10 cellular contexts compared by ENCODE assay signal in genomic region chr17:4901648-4902344, GRCh38. TPM values are rescaled to one million over a fixed set of nuclear protein-coding genes. Genes with fewer than 3 reads are reported as not detected.
A peak's percentile ranks its signal among the peaks of the same experiment; 100 is the strongest.
DNase-seq lines count a peak whose midpoint lies in the region; ATAC-seq and TF ChIP-seq lines count a peak whose summit lies in the region.
"Had no signal": no experiment of that assay in that cellular context is flagged by ENCODE, and none has a peak within 500 bp of the region (broad histone marks: within the 10 kb centered on the region; RNA-seq: fewer than 3 reads in every experiment).

No MANE protein-coding gene starts in this region.

- DNase-seq in breast epithelium (ENCODE audit: low spot score in 2 of 2) (peak in 1 of 2 donors; percentile 50), MCF 10A (ENCODE audit: unreplicated experiment) (no peak), chondrocyte (ENCODE audit: low spot score) (peak; percentile 72), mucosa of gallbladder (ENCODE audit: low spot score) (peak; percentile 85), vagina (ENCODE audit: extremely low spot score in 2 of 2) (no peak), NCI-H1092 treated with DMSO at 0.1 percent for 48 hours (lab: John Stamatoyannopoulos, UW) (no peak), uterus (no peak)

- H3K27me3 Mint-ChIP-seq in MCF 10A (ENCODE audit: insufficient read depth, unreplicated experiment) = no peaks in the 10 kb centered on the region
- no peaks in the 10 kb centered on the region for H3K27me3 Mint-ChIP-seq in chondrocyte (ENCODE audit: low read depth)

- no peak for ATAC-seq in GM21390 (IDR thresholded peaks at IDR 0.05; ENCODE audit: unreplicated experiment)

- no peak for TF ChIP-seq POLR2A in breast epithelium (IDR thresholded peaks at IDR 0.05)
- no peak for TF ChIP-seq POLR2A in vagina (IDR thresholded peaks at IDR 0.05)
- no peak for TF ChIP-seq POLR2A in uterus (IDR thresholded peaks at IDR 0.05)

- H3K27me3 ChIP-seq in breast epithelium = no peaks in the 10 kb centered on the region
- H3K27me3 ChIP-seq in vagina = no peaks in the 10 kb centered on the region
- H3K27me3 ChIP-seq in uterus = peaks cover 0 to 4% of the 10 kb centered on the region in 2 donors

- H3K36me3 ChIP-seq in breast epithelium = peaks cover under 1% of the 10 kb centered on the region
- H3K36me3 ChIP-seq in vagina = peaks cover 0 to 9% of the 10 kb centered on the region in 2 donors
- H3K36me3 ChIP-seq in uterus = no peaks in the 10 kb centered on the region

- H3K27ac ChIP-seq in breast epithelium = peak overlapping the region; percentile 52 to 67
- H3K27ac ChIP-seq in vagina = peak overlapping the region; percentile 42
- H3K27ac ChIP-seq in uterus = peak overlapping the region in 1 of 2 donors; percentile 1
- H3K27ac ChIP-seq: C4-2B had no signal

- CTCF ChIA-PET in MCF 10A (lab: Yijun Ruan, JAX) = interaction anchor here (0.6 to 4.2 kb wide), 13 partner anchors 12 to 192 kb away, joined by 3 to 38 read pairs (median 3); partner anchors contain the start of genes ARRB2 and MED11

- H3K4me3 Mint-ChIP-seq in MCF 10A (ENCODE audit: unreplicated experiment) = no peak overlapping the region
- H3K4me3 Mint-ChIP-seq in chondrocyte (ENCODE audit: unreplicated experiment) = no peak overlapping the region

- H3K4me1 Mint-ChIP-seq in MCF 10A (ENCODE audit: insufficient read depth, unreplicated experiment) = peaks cover 17% of the 10 kb centered on the region
- peaks cover 4% of the 10 kb centered on the region for H3K4me1 Mint-ChIP-seq in chondrocyte (ENCODE audit: low read depth)

- peaks cover 0 to 3% of the 10 kb centered on the region in 2 donors for H3K4me1 ChIP-seq in breast epithelium
- H3K4me1 ChIP-seq in vagina = peaks cover 29% of the 10 kb centered on the region
- H3K4me1 ChIP-seq in uterus = no peaks in the 10 kb centered on the region

- H3K27ac Mint-ChIP-seq in MCF 10A (ENCODE audit: low read depth, unreplicated experiment) (no peak overlapping the region), chondrocyte (ENCODE audit: unreplicated experiment) (peak overlapping the region; percentile 57)

- H3K9me3 ChIP-seq in breast epithelium (no peaks in the 10 kb centered on the region), vagina (no peaks in the 10 kb centered on the region), uterus (no peaks in the 10 kb centered on the region)

- intact Hi-C loops in breast epithelium (cut with DNase I; ENCODE audit: low total_unique reads) = loop anchor here (10.0 kb wide), 1 partner anchor 83 kb away; the partner anchor contains the start of gene CAMTA2
- intact Hi-C loops in MCF 10A (cut with micrococcal nuclease) = loop anchor here (5.0 to 10.0 kb wide), 2 partner anchors 334 to 1533 kb away; partner anchors contain the start of gene AIPL1
- intact Hi-C loops in vagina (cut with DNase I) = loop anchor here (10.0 kb wide), 1 partner anchor 163 kb away; no protein-coding TSS in a partner anchor
- intact Hi-C loops in uterus (cut with DNase I; ENCODE audit: low total_unique reads) = no loop called here

- TF ChIP-seq CTCF in breast epithelium (IDR thresholded peaks at IDR 0.05) (no peak), MCF 10A (IDR thresholded peaks at IDR 0.05; ENCODE audit: unreplicated experiment) (no peak), chondrocyte (IDR thresholded peaks at IDR 0.05) (no peak), vagina (IDR thresholded peaks at IDR 0.05) (no peak), uterus (IDR thresholded peaks at IDR 0.05) (no peak)

- H3K4me3 ChIP-seq in breast epithelium = no peak overlapping the region
- peak overlapping the region in 1 of 2 donors; percentile 4 for H3K4me3 ChIP-seq in vagina
- no peak overlapping the region for H3K4me3 ChIP-seq in uterus

- H3K36me3 Mint-ChIP-seq in MCF 10A (ENCODE audit: insufficient read depth, unreplicated experiment) (peaks cover 54% of the 10 kb centered on the region), chondrocyte (ENCODE audit: low read depth) (peaks cover 10% of the 10 kb centered on the region)

- H3K9me3 Mint-ChIP-seq in MCF 10A (ENCODE audit: unreplicated experiment) (no peaks in the 10 kb centered on the region), chondrocyte (ENCODE audit: low read depth) (no peaks in the 10 kb centered on the region)

- no TSS peak for BruUV-seq in MCF 10A (replicated peaks; lab: Mats Ljungman, UMichigan)

- POLR2A ChIA-PET in MCF 10A (lab: Yijun Ruan, JAX) = interaction anchor here (1.0 to 4.5 kb wide), 3 partner anchors 10 to 170 kb away, joined by 4 to 25 read pairs (median 4); partner anchors contain the start of gene GLTPD2

RNA-seq across cellular contexts. Expression of gene CHRNE, which starts 1.1 kb away (rescaled TPM):
- total RNA-seq in breast epithelium = 1 to 10 TPM in 1 of 3 donors, under 1 TPM in 2; 0.16 to 2.0 (median 0.73) TPM
- total RNA-seq in MCF 10A (2022) = not detected in 2 replicates
- 0.22 to 0.35 TPM in 2 of 3 replicates, not detected in the other for total RNA-seq in chondrocyte
- 9.4 TPM for total RNA-seq in mucosa of gallbladder
- 0.98 TPM for total RNA-seq in vagina
- under 1 TPM in 2 of 4 donors, not detected in 2; 0.79 to 0.83 TPM for total RNA-seq in uterus
- total RNA-seq: NCI-H460 had no signal

RNA-seq across cellular contexts. Expression of gene C17orf107, which starts 2.5 kb away (rescaled TPM):
- 10 to 100 TPM in 1 of 3 donors, 1 to 10 TPM in 1, not detected in 1; 3.9 to 10.5 TPM for total RNA-seq in breast epithelium
- total RNA-seq in MCF 10A (2022) = 3.6 and 4.3 TPM in 2 replicates
- total RNA-seq in chondrocyte = 1.5 to 1.8 TPM (median 1.6 TPM) in 3 replicates
- total RNA-seq in mucosa of gallbladder = 8.8 TPM
- total RNA-seq in vagina = 1.7 TPM
- 1 to 10 TPM in 3 of 4 donors, not detected in 1; 2.9 to 6.6 (median 3.5) TPM for total RNA-seq in uterus

RNA-seq across cellular contexts. Expression of gene GP1BA, which starts 30.3 kb away (rescaled TPM):
- not detected for total RNA-seq in breast epithelium
- not detected in 2 replicates for total RNA-seq in MCF 10A (2022)
- total RNA-seq in chondrocyte = not detected in 3 replicates
- total RNA-seq in mucosa of gallbladder = not detected
- not detected for total RNA-seq in vagina
- not detected for total RNA-seq in uterus
- total RNA-seq: NCI-H460 had no signal

RNA-seq across cellular contexts. Expression of gene SLC25A11, which starts 38.0 kb away (rescaled TPM):
- total RNA-seq in breast epithelium (10 to 100 TPM; 38.8 to 48.5 (median 42.6) TPM), MCF 10A (2022) (46.8 and 54.5 TPM in 2 replicates), chondrocyte (44.0 to 62.4 TPM (median 46.6 TPM) in 3 replicates), mucosa of gallbladder (68.9 TPM), vagina (45.7 TPM), uterus (10 to 100 TPM in 3 of 4 donors, 1 to 10 TPM in 1; 9.5 to 58.2 (median 42.9) TPM)

RNA-seq across cellular contexts. Expression of gene RNF167, which starts 38.3 kb away (rescaled TPM):
- total RNA-seq in breast epithelium (10 to 100 TPM; 38.3 to 49.0 (median 38.7) TPM), MCF 10A (2022) (100.0 and 109 TPM in 2 replicates), chondrocyte (69.7 to 95.8 TPM (median 74.5 TPM) in 3 replicates), mucosa of gallbladder (140 TPM), vagina (54.3 TPM), uterus (100 to 1,000 TPM in 1 of 4 donors, 10 to 100 TPM in 3; 14.8 to 100 (median 53.1) TPM)

Comparison
In these comparisons a context has a peak if more than half of its experiments do, and no peak if none do; other contexts are left out.
1. DNase-seq: peak in chondrocyte (single experiment) and mucosa of gallbladder (single experiment); none in MCF 10A (single experiment), vagina (0 of 2), NCI-H1092 treated with DMSO at 0.1 percent for 48 hours (single experiment) and uterus (0 of 2).